10 cellular contexts compared by ENCODE assay signal in genomic region chr11:606245-606644, GRCh38. TPM values are rescaled to one million over a fixed set of nuclear protein-coding genes. Genes with fewer than 3 reads are reported as not detected.
DNase-seq lines count a peak whose midpoint lies in the region; ATAC-seq and TF ChIP-seq lines count a peak whose summit lies in the region.
"Had no signal": no experiment of that assay in that cellular context is flagged by ENCODE, and none has a peak within 500 bp of the region (broad histone marks: within the 10 kb centered on the region; RNA-seq: fewer than 3 reads in every experiment).

No MANE protein-coding gene starts in this region.

- no peak for TF ChIP-seq POLR2A in esophagus muscularis mucosa (IDR thresholded peaks at IDR 0.05; ENCODE audit: low read depth)

- no peak overlapping the region for H3K9ac ChIP-seq in mesenchymal stem cell (ENCODE audit: low read length)

- no peak overlapping the region for H3K14ac ChIP-seq in mesenchymal stem cell (ENCODE audit: low read length in 2 of 2)

- intact Hi-C loops in esophagus muscularis mucosa (cut with DNase I), result no loop called here
- intact Hi-C loops in activated naive CD4-positive, alpha-beta T cell treated with anti-CD3 and anti-CD28 coated beads for 36 hours (cut with micrococcal nuclease), result no loop called here

- H3K4me3 ChIP-seq in MG63 (no peak overlapping the region), esophagus muscularis mucosa (no peak overlapping the region), mesenchymal stem cell (ENCODE audit: insufficient read depth in 1 of 2, low read depth in 1 of 2, low read length in 2 of 2) (no peak overlapping the region)

- H2BK15ac ChIP-seq in mesenchymal stem cell (ENCODE audit: low read depth, poor library complexity, severe bottlenecking), result no peak overlapping the region

- peak; percentile 43 for DNase-seq in MG63
- DNase-seq in esophagus muscularis mucosa (ENCODE audit: extremely low spot score), result no peak
- peak; percentile 17 for DNase-seq in pons (ENCODE audit: low spot score)
- no peak for DNase-seq in mesenchymal stem cell
- DNase-seq in activated naive CD4-positive, alpha-beta T cell treated with anti-CD3 and anti-CD28 coated beads for 36 hours, result no peak
- DNase-seq: activated CD4-positive, alpha-beta T cell treated with anti-CD3 and anti-CD28 coated beads, Interleukin-2, amount 10 ng/mL, durations not matched to agents 7 days and 5 days; mesendoderm; NK-92 treated with Interleukin-12 subunit alpha and Interleukin-12 subunit beta, amount 100 ng/mL, for 24 hours had no signal

- no peaks in the 10 kb centered on the region for H3K27me3 Mint-ChIP-seq in activated naive CD4-positive, alpha-beta T cell treated with anti-CD3 and anti-CD28 coated beads for 36 hours (ENCODE audit: low read depth)
- H3K27me3 Mint-ChIP-seq: activated CD4-positive, alpha-beta T cell treated with anti-CD3 and anti-CD28 coated beads, Interleukin-2, amount 10 ng/mL, durations not matched to agents 7 days and 5 days; IgD-negative memory B cell had no signal

- H3K4ac ChIP-seq in mesenchymal stem cell (ENCODE audit: low read depth in 1 of 2, low read length in 2 of 2), result no peak overlapping the region

- H3K36me3 ChIP-seq in MG63 (peaks cover 92% of the 10 kb centered on the region), esophagus muscularis mucosa (peaks cover 92 to 100% (median 99%) of the 10 kb centered on the region in 4 donors), mesenchymal stem cell (ENCODE audit: control insufficient read depth in 1 of 2, insufficient read depth in 2 of 2, low read depth in 1 of 2, low read length in 2 of 2) (peaks cover 92 to 96% of the 10 kb centered on the region in 2 experiments)

- no peak overlapping the region for H3K4me3 Mint-ChIP-seq in activated naive CD4-positive, alpha-beta T cell treated with anti-CD3 and anti-CD28 coated beads for 36 hours
- H3K4me3 Mint-ChIP-seq: activated CD4-positive, alpha-beta T cell treated with anti-CD3 and anti-CD28 coated beads, Interleukin-2, amount 10 ng/mL, durations not matched to agents 7 days and 5 days; IgD-negative memory B cell had no signal

- TF ChIP-seq EP300 in esophagus muscularis mucosa (IDR thresholded peaks at IDR 0.05), result no peak

- H3K36me3 Mint-ChIP-seq in activated naive CD4-positive, alpha-beta T cell treated with anti-CD3 and anti-CD28 coated beads for 36 hours (ENCODE audit: low read depth), result peaks cover 13% of the 10 kb centered on the region

- no peaks in the 10 kb centered on the region for H3K9me3 Mint-ChIP-seq in activated naive CD4-positive, alpha-beta T cell treated with anti-CD3 and anti-CD28 coated beads for 36 hours
- H3K9me3 Mint-ChIP-seq: activated CD4-positive, alpha-beta T cell treated with anti-CD3 and anti-CD28 coated beads, Interleukin-2, amount 10 ng/mL, durations not matched to agents 7 days and 5 days; IgD-negative memory B cell had no signal

- no peak for ATAC-seq in GM19395 (IDR thresholded peaks at IDR 0.05; ENCODE audit: unreplicated experiment)

- peak overlapping the region; percentile 55 to 79 (median 70) for H3K27ac ChIP-seq in esophagus muscularis mucosa (replicated peaks in 1 of 4)
- no peak overlapping the region for H3K27ac ChIP-seq in mesenchymal stem cell (ENCODE audit: low read length, poor library complexity, severe bottlenecking)

- H3K4me1 ChIP-seq in esophagus muscularis mucosa, result peaks cover 4 to 14% (median 10%) of the 10 kb centered on the region in 4 donors
- peaks cover 4% of the 10 kb centered on the region for H3K4me1 ChIP-seq in mesenchymal stem cell (ENCODE audit: control insufficient read depth, insufficient read depth, low read depth, low read length)

- H3K23ac ChIP-seq in mesenchymal stem cell (ENCODE audit: low read length in 2 of 2), result no peak overlapping the region

- H2BK120ac ChIP-seq in mesenchymal stem cell (ENCODE audit: low read depth, low read length), result no peak overlapping the region

- no peaks in the 10 kb centered on the region for H3K9me3 ChIP-seq in MG63
- H3K9me3 ChIP-seq in esophagus muscularis mucosa, result no peaks in the 10 kb centered on the region
- H3K9me3 ChIP-seq in mesenchymal stem cell (ENCODE audit: control insufficient read depth, low read length), result no peaks in the 10 kb centered on the region

- H3K27me3 ChIP-seq in MG63 (no peaks in the 10 kb centered on the region), esophagus muscularis mucosa (no peaks in the 10 kb centered on the region), mesenchymal stem cell (ENCODE audit: control insufficient read depth in 1 of 2, insufficient read depth in 1 of 2, low read length in 2 of 2) (no peaks in the 10 kb centered on the region)

- no peak for TF ChIP-seq CTCF in esophagus muscularis mucosa (IDR thresholded peaks at IDR 0.05)

- H4K91ac ChIP-seq in mesenchymal stem cell (ENCODE audit: low read length), result no peak overlapping the region

- no peak overlapping the region for H2AK5ac ChIP-seq in mesenchymal stem cell (ENCODE audit: low read length, severe bottlenecking)

- CTCF ChIA-PET in activated naive CD4-positive, alpha-beta T cell treated with anti-CD3 and anti-CD28 coated beads for 36 hours (lab: Charles Lee), result no interaction called here

- no peak overlapping the region for H3K18ac ChIP-seq in mesenchymal stem cell (ENCODE audit: low read depth in 1 of 2, low read length in 2 of 2)

- H3K4me2 ChIP-seq in mesenchymal stem cell (ENCODE audit: low read length, poor library complexity, severe bottlenecking), result no peak overlapping the region

- no peak overlapping the region for H3K27ac Mint-ChIP-seq in activated naive CD4-positive, alpha-beta T cell treated with anti-CD3 and anti-CD28 coated beads for 36 hours
- H3K27ac Mint-ChIP-seq: activated CD4-positive, alpha-beta T cell treated with anti-CD3 and anti-CD28 coated beads, Interleukin-2, amount 10 ng/mL, durations not matched to agents 7 days and 5 days; IgD-negative memory B cell had no signal

- peaks cover 55% of the 10 kb centered on the region for H3K79me1 ChIP-seq in mesenchymal stem cell (replicated peaks; ENCODE audit: low read length, poor library complexity, severe bottlenecking)

- no peak overlapping the region for H2AFZ ChIP-seq in mesenchymal stem cell (ENCODE audit: low read depth, low read length)

- H3K4me1 Mint-ChIP-seq in activated naive CD4-positive, alpha-beta T cell treated with anti-CD3 and anti-CD28 coated beads for 36 hours (ENCODE audit: low read depth), result no peaks in the 10 kb centered on the region
- H3K4me1 Mint-ChIP-seq: activated CD4-positive, alpha-beta T cell treated with anti-CD3 and anti-CD28 coated beads, Interleukin-2, amount 10 ng/mL, durations not matched to agents 7 days and 5 days had no signal

- no peak overlapping the region for H2BK12ac ChIP-seq in mesenchymal stem cell (ENCODE audit: low read length in 2 of 2)

- no peak overlapping the region for H2BK5ac ChIP-seq in mesenchymal stem cell (ENCODE audit: low read depth, low read length, poor library complexity, severe bottlenecking)

- whole genome bisulfite sequencing in esophagus muscularis mucosa, result 73% methylated on average over 14 of the region's 19 CpGs
- 99% methylated on average over 18 of the region's 19 CpGs for WGBS in mesenchymal stem cell

- no peak overlapping the region for H4K8ac ChIP-seq in mesenchymal stem cell (ENCODE audit: low read length)

RNA-seq across cellular contexts. Expression of gene IRF7, which starts 9.5 kb away (rescaled TPM):
- total RNA-seq in MG63 (2014; rRNA removed; shearing (Covaris generic); ENCODE audit: low replicate concordance), result 9.1 and 10.1 TPM in 2 replicates
- total RNA-seq in esophagus muscularis mucosa, result 10 to 100 TPM; 11.3 to 39.6 (median 14.2) TPM
- polyA plus RNA-seq in mesenchymal stem cell (2013, experiment 1 of 2), result 6.8 TPM
- polyA plus RNA-seq in mesenchymal stem cell (2013, experiment 2 of 2), result 7.3 TPM
- total RNA-seq in activated naive CD4-positive, alpha-beta T cell treated with anti-CD3 and anti-CD28 coated beads for 36 hours, result 10 to 100 TPM; 83.2 to 92.7 TPM

RNA-seq across cellular contexts. Expression of gene CDHR5, which starts 18.5 kb away (rescaled TPM):
- total RNA-seq in MG63 (2014; rRNA removed; shearing (Covaris generic); ENCODE audit: low replicate concordance), result not detected in 2 replicates
- 1 to 10 TPM in 1 of 4 donors, not detected in 3; 1.3 TPM for total RNA-seq in esophagus muscularis mucosa
- not detected for polyA plus RNA-seq in mesenchymal stem cell (2013, experiment 1 of 2)
- not detected for polyA plus RNA-seq in mesenchymal stem cell (2013, experiment 2 of 2)
- not detected for total RNA-seq in activated naive CD4-positive, alpha-beta T cell treated with anti-CD3 and anti-CD28 coated beads for 36 hours
- total RNA-seq: activated CD4-positive, alpha-beta T cell treated with anti-CD3 and anti-CD28 coated beads, Interleukin-2, amount 10 ng/mL, durations not matched to agents 7 days and 5 days had no signal
- polyA plus RNA-seq: IgD-negative memory B cell had no signal

RNA-seq across cellular contexts. Expression of gene SCT, which starts 20.7 kb away (rescaled TPM):
- not detected in 2 replicates for total RNA-seq in MG63 (2014; rRNA removed; shearing (Covaris generic); ENCODE audit: low replicate concordance)
- total RNA-seq in esophagus muscularis mucosa, result not detected
- polyA plus RNA-seq in mesenchymal stem cell (2013, experiment 1 of 2), result not detected
- not detected for polyA plus RNA-seq in mesenchymal stem cell (2013, experiment 2 of 2)
- total RNA-seq in activated naive CD4-positive, alpha-beta T cell treated with anti-CD3 and anti-CD28 coated beads for 36 hours, result not detected
- total RNA-seq: activated CD4-positive, alpha-beta T cell treated with anti-CD3 and anti-CD28 coated beads, Interleukin-2, amount 10 ng/mL, durations not matched to agents 7 days and 5 days had no signal
- polyA plus RNA-seq: IgD-negative memory B cell had no signal

RNA-seq across cellular contexts. Expression of gene PHRF1, which starts 30.0 kb away (rescaled TPM):
- 35.4 and 55.2 TPM in 2 replicates for total RNA-seq in MG63 (2014; rRNA removed; shearing (Covaris generic); ENCODE audit: low replicate concordance)
- 10 to 100 TPM; 24.5 to 38.2 (median 28.7) TPM for total RNA-seq in esophagus muscularis mucosa
- polyA plus RNA-seq in mesenchymal stem cell (2013, experiment 1 of 2), result 13.2 TPM
- 11.9 TPM for polyA plus RNA-seq in mesenchymal stem cell (2013, experiment 2 of 2)
- 10 to 100 TPM; 25.6 to 26.1 TPM for total RNA-seq in activated naive CD4-positive, alpha-beta T cell treated with anti-CD3 and anti-CD28 coated beads for 36 hours

RNA-seq across cellular contexts. Expression of gene DRD4, which starts 30.8 kb away (rescaled TPM):
- total RNA-seq in MG63 (2014; rRNA removed; shearing (Covaris generic); ENCODE audit: low replicate concordance), result not detected in 2 replicates
- total RNA-seq in esophagus muscularis mucosa, result 1 to 10 TPM in 1 of 4 donors, under 1 TPM in 2, not detected in 1; 0.26 to 1.1 (median 0.42) TPM
- polyA plus RNA-seq in mesenchymal stem cell (2013, experiment 1 of 2), result 0.08 TPM
- polyA plus RNA-seq in mesenchymal stem cell (2013, experiment 2 of 2), result not detected
- total RNA-seq in activated naive CD4-positive, alpha-beta T cell treated with anti-CD3 and anti-CD28 coated beads for 36 hours, result 1 to 10 TPM; 1.0 to 1.2 TPM
- polyA plus RNA-seq: IgD-negative memory B cell had no signal

Comparison
In these comparisons a context has a peak if more than half of its experiments do, and no peak if none do; other contexts are left out.
1. DNase-seq: peak in MG63 (single experiment) and pons (single experiment); none in esophagus muscularis mucosa (single experiment), mesenchymal stem cell (single experiment) and activated naive CD4-positive, alpha-beta T cell treated with anti-CD3 and anti-CD28 coated beads for 36 hours (single experiment).